ENCODE assay signal across 20 cellular contexts in genomic region chr15:85760049-85760448, GRCh38.
"Had no signal": no experiment of that assay in that cellular context is flagged by ENCODE, and none has a peak within 500 bp of the region (broad histone marks: within the 10 kb centered on the region; RNA-seq: fewer than 3 reads in every experiment).

No MANE protein-coding gene starts in this region.

- H3K27me3 Mint-ChIP-seq: activated CD8-positive, alpha-beta T cell treated with anti-CD3 and anti-CD28 coated beads for 36 hours; activated naive CD4-positive, alpha-beta T cell treated with anti-CD3 and anti-CD28 coated beads, Interleukin-2, amount 50 U/mL, for 24 hours; T-helper 17 cell had no signal

- H3K36me3 ChIP-seq: breast epithelium had no signal

- H3K9ac ChIP-seq: KMS-11 had no signal

- H3K4me2 ChIP-seq: KMS-11 had no signal

- H3K9me3 ChIP-seq: breast epithelium had no signal

- H3K4me3 ChIP-seq: breast epithelium had no signal

- H3K4me1 Mint-ChIP-seq: activated naive CD4-positive, alpha-beta T cell treated with anti-CD3 and anti-CD28 coated beads, Interleukin-2, amount 50 U/mL, for 24 hours had no signal

- DNase-seq: activated CD8-positive, alpha-beta memory T cell treated with anti-CD3 and anti-CD28 coated beads, Interleukin-2, amount 50 U/mL, for 4 hours; activated CD8-positive, alpha-beta T cell treated with anti-CD3 and anti-CD28 coated beads for 36 hours; activated naive CD4-positive, alpha-beta T cell; activated T-cell treated with anti-CD3 and anti-CD28 coated beads, Interleukin-2, amount 50 U/mL, for 72 hours; MV-4-11; NCI-H1417 treated with DMSO at 0.1 percent for 48 hours; NCI-H1694; NCI-H2029; NCI-H345; NCI-H510A; NCI-H69; PC-3; SHP77 treated with DMSO at 0.1 percent for 48 hours; T-helper 17 cell; T-helper 9 cell had no signal

- H3K9me3 Mint-ChIP-seq: activated CD8-positive, alpha-beta T cell treated with anti-CD3 and anti-CD28 coated beads for 36 hours; activated naive CD4-positive, alpha-beta T cell treated with anti-CD3 and anti-CD28 coated beads, Interleukin-2, amount 50 U/mL, for 24 hours; activated T-cell treated with anti-CD3 and anti-CD28 coated beads, Interleukin-2, amount 50 U/mL, for 72 hours; activated T-helper 2 cell treated with anti-CD3 and anti-CD28 coated beads, Interferon-gamma antibody, Interleukin-2, Interleukin-4, amounts not matched to agents 10 μg/mL and 5 μg/mL and 100 μg/mL, durations not matched to agents 14 hours and 24 hours and 36 hours had no signal

- H3K4me3 Mint-ChIP-seq: activated CD8-positive, alpha-beta T cell treated with anti-CD3 and anti-CD28 coated beads for 36 hours; activated naive CD4-positive, alpha-beta T cell treated with anti-CD3 and anti-CD28 coated beads, Interleukin-2, amount 50 U/mL, for 24 hours; activated T-cell treated with anti-CD3 and anti-CD28 coated beads, Interleukin-2, amount 50 U/mL, for 72 hours; T-helper 17 cell had no signal

- H3K27me3 ChIP-seq: breast epithelium had no signal

- H3K27ac ChIP-seq: breast epithelium, KMS-11, VCaP had no signal

- H3K27ac Mint-ChIP-seq: activated CD8-positive, alpha-beta T cell treated with anti-CD3 and anti-CD28 coated beads for 36 hours; activated naive CD4-positive, alpha-beta T cell treated with anti-CD3 and anti-CD28 coated beads, Interleukin-2, amount 50 U/mL, for 24 hours; activated T-cell treated with anti-CD3 and anti-CD28 coated beads, Interleukin-2, amount 50 U/mL, for 72 hours; activated T-helper 2 cell treated with anti-CD3 and anti-CD28 coated beads, Interferon-gamma antibody, Interleukin-2, Interleukin-4, amounts not matched to agents 10 μg/mL and 5 μg/mL and 100 μg/mL, durations not matched to agents 14 hours and 24 hours and 36 hours; T-helper 17 cell had no signal
